Comparison of ENCODE assay signal across 8 cellular contexts in the genomic region with DNA sequence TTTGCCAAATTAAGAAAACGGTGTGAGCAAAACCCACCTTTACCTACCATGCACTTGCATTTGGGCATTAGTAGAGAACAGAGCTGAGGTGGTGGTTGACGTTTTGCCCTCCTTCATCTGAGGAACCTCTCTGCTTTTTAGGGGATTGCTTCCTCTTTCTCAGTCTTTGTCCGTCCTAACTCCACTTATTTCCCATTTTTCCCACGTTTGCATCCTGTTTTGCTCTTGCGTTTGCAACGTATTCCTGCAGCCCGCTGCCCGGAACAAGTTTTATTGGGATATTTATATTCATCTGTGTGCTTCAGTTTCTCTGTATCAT. TPM values are rescaled to one million over a fixed set of nuclear protein-coding genes. Genes with fewer than 3 reads are reported as not detected.
DNase-seq lines count a peak whose midpoint lies in the region; ATAC-seq, FAIRE-seq and TF ChIP-seq lines count a peak whose summit lies in the region.

No MANE protein-coding gene starts in this region.

- DNase-seq in A673 (ENCODE audit: low spot score) (no peak), suprapubic skin (ENCODE audit: low spot score in 2 of 2) (no peak), HPDE6-E6E7 (ENCODE audit: extremely low spot score) (no peak), A172 (ENCODE audit: low spot score) (no peak)
- no peak for DNase-seq in activated naive CD8-positive, alpha-beta T cell treated with anti-CD3 and anti-CD28 coated beads, Interleukin-2, amount 10 ng/mL, durations not matched to agents 7 days and 5 days

- TF ChIP-seq EP300 in suprapubic skin (IDR thresholded peaks at IDR 0.05), result no peak

- POLR2A ChIA-PET in A673 (lab: Charles Lee; ENCODE audit: low non-redundant PET), result no interaction called here
- POLR2A ChIA-PET in activated naive CD8-positive, alpha-beta T cell treated with anti-CD3 and anti-CD28 coated beads, Interleukin-2, amount 10 ng/mL, durations not matched to agents 7 days and 5 days (lab: Charles Lee), result interaction anchor here (1.2 to 2.2 kb wide), 4 partner anchors 40 to 90 kb away, joined by 3 to 13 read pairs (median 4); partner anchors contain the start of gene HSF2

- peaks cover 16% of the 10 kb centered on the region for H3K4me1 Mint-ChIP-seq in activated naive CD8-positive, alpha-beta T cell treated with anti-CD3 and anti-CD28 coated beads, Interleukin-2, amount 10 ng/mL, durations not matched to agents 7 days and 5 days

- peak; percentile 41 for FAIRE-seq in islet of Langerhans (lab: Jason Lieb, UNC)

- no TSS peak for BruUV-seq in A673 (replicated peaks; lab: Mats Ljungman, UMichigan)

- H3K9me3 Mint-ChIP-seq in activated naive CD8-positive, alpha-beta T cell treated with anti-CD3 and anti-CD28 coated beads, Interleukin-2, amount 10 ng/mL, durations not matched to agents 7 days and 5 days, result no peaks in the 10 kb centered on the region

- peaks cover 15% of the 10 kb centered on the region for H3K36me3 Mint-ChIP-seq in activated naive CD8-positive, alpha-beta T cell treated with anti-CD3 and anti-CD28 coated beads, Interleukin-2, amount 10 ng/mL, durations not matched to agents 7 days and 5 days

- CTCF ChIA-PET in A673 (lab: Charles Lee), result no interaction called here

- peak overlapping the region; percentile 98 for H3K4me3 Mint-ChIP-seq in activated naive CD8-positive, alpha-beta T cell treated with anti-CD3 and anti-CD28 coated beads, Interleukin-2, amount 10 ng/mL, durations not matched to agents 7 days and 5 days

- intact Hi-C loops in A673 (cut with micrococcal nuclease; ENCODE audit: unreplicated experiment), result no loop called here

- H3K4me3 ChIP-seq in A673 (ENCODE audit: low read depth, low read length, poor library complexity, severe bottlenecking) (peak overlapping the region; percentile 85), suprapubic skin (peak overlapping the region; percentile 81)

- H3K27me3 Mint-ChIP-seq in activated naive CD8-positive, alpha-beta T cell treated with anti-CD3 and anti-CD28 coated beads, Interleukin-2, amount 10 ng/mL, durations not matched to agents 7 days and 5 days, result no peaks in the 10 kb centered on the region

- H3K9me3 ChIP-seq in A673 (ENCODE audit: low read depth, low read length, poor library complexity, severe bottlenecking) (no peaks in the 10 kb centered on the region), suprapubic skin (no peaks in the 10 kb centered on the region)

- WGBS in suprapubic skin, result 4% methylated on average over 8 of the region's 8 CpGs

- H3K27me3 ChIP-seq in A673 (replicated peaks; ENCODE audit: insufficient read depth, low read depth, low read length, poor library complexity) (no peaks in the 10 kb centered on the region), suprapubic skin (no peaks in the 10 kb centered on the region)

- TF ChIP-seq POLR2A in suprapubic skin (IDR thresholded peaks at IDR 0.05), result no peak

- peak overlapping the region; percentile 99 for H3K27ac Mint-ChIP-seq in activated naive CD8-positive, alpha-beta T cell treated with anti-CD3 and anti-CD28 coated beads, Interleukin-2, amount 10 ng/mL, durations not matched to agents 7 days and 5 days

- TF ChIP-seq CTCF in A673 (conservative IDR thresholded peaks at IDR 0.05; ENCODE audit: low read depth, low read length) (no peak), suprapubic skin (IDR thresholded peaks at IDR 0.05) (no peak)

- no peaks in the 10 kb centered on the region for H3K36me3 ChIP-seq in A673 (ENCODE audit: insufficient read depth, low read length, poor library complexity, severe bottlenecking)
- H3K36me3 ChIP-seq in suprapubic skin, result no peaks in the 10 kb centered on the region

- peak; percentile 67 for ATAC-seq in GM19395 (IDR thresholded peaks at IDR 0.05; ENCODE audit: unreplicated experiment)
- ATAC-seq in HG03439 (IDR thresholded peaks at IDR 0.05; ENCODE audit: unreplicated experiment), result peak; percentile 56
- peak; percentile 62 for ATAC-seq in activated naive CD8-positive, alpha-beta T cell treated with anti-CD3 and anti-CD28 coated beads, Interleukin-2, amount 10 ng/mL, durations not matched to agents 7 days and 5 days (ENCODE audit: low read depth)

- H3K4me1 ChIP-seq in A673 (ENCODE audit: insufficient read depth, low read length, poor library complexity, severe bottlenecking) (no peaks in the 10 kb centered on the region), suprapubic skin (peaks cover 30% of the 10 kb centered on the region)

- H3K27ac ChIP-seq in A673 (ENCODE audit: low read depth, low read length, poor library complexity, severe bottlenecking), result peak overlapping the region; percentile 74
- peak overlapping the region; percentile 99 for H3K27ac ChIP-seq in suprapubic skin

RNA-seq across cellular contexts. Expression of gene SERINC1, which starts 0.4 kb away (rescaled TPM):
- total RNA-seq in A673 (2021) (81.6 and 82.9 TPM in 2 replicates), suprapubic skin (100 to 1,000 TPM; 107 to 132 (median 119) TPM)
- 10 to 100 TPM; 80.7 to 83.5 TPM for total RNA-seq in activated naive CD8-positive, alpha-beta T cell treated with anti-CD3 and anti-CD28 coated beads, Interleukin-2, amount 10 ng/mL, durations not matched to agents 7 days and 5 days
- total RNA-seq in A172 (2014; rRNA removed; shearing (Covaris generic)), result 138 and 149 TPM in 2 replicates
